ENCODE assay signal across 21 cellular contexts in the genomic region with DNA sequence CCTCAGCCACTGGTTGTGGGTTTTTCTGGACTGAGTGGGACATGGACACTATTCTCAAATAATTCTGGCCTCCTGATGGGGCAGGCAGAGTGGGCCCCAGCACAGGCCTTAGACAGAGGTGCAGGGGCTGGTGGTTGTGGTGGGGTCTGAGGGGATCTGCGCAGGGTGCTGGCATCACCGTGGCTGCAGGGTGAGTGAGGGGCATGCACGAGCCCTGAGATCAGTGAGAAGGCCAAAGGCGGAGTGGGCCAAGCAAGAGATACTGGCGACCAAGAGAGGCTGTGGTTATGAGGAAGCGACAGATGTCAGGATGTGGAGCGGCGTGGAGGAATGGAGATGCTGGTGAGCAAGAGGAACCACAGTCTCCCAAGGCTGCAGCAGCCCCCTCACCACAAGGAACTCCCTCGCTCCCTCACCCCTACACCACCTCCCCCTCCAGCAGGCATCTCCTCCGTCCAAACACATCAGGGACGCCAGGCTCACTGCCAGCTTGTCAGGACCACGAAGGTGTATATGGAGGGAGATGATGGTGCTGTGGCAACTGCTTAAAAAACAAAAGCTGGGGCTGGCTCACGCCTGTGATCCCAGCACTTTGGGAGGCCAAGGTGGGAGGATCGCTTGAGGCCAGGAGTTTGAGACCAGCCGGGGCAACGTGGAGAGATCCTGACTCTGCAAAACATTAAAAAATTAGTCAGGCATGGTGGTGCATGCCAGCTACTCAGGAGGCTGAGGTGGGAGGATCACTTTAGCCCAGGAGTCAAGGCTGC. TPM values are rescaled to one million over a fixed set of nuclear protein-coding genes. Genes with fewer than 3 reads are reported as not detected.
DNase-seq lines count a peak whose midpoint lies in the region; ATAC-seq and TF ChIP-seq lines count a peak whose summit lies in the region.
"Had no signal": no experiment of that assay in that cellular context is flagged by ENCODE, and none has a peak within 500 bp of the region (broad histone marks: within the 10 kb centered on the region; RNA-seq: fewer than 3 reads in every experiment).

No MANE protein-coding gene starts in this region.

- POLR2A ChIA-PET in activated naive CD8-positive, alpha-beta T cell treated with anti-CD3 and anti-CD28 coated beads, Interleukin-2, amount 10 ng/mL, durations not matched to agents 7 days and 5 days (lab: Charles Lee) = interaction anchor here (1.1 to 3.0 kb wide), 6 partner anchors 9 to 168 kb away, joined by 3 to 14 read pairs (median 6); partner anchors contain the start of gene PRF1

- H3K27me3 ChIP-seq in vagina = no peaks in the 10 kb centered on the region
- H3K27me3 ChIP-seq: MG63 had no signal

- no peak for TF ChIP-seq CTCF in type B pancreatic cell (conservative IDR thresholded peaks at IDR 0.05)
- TF ChIP-seq CTCF in vagina (IDR thresholded peaks at IDR 0.05) = no peak

- H3K27ac Mint-ChIP-seq in activated naive CD8-positive, alpha-beta T cell treated with anti-CD3 and anti-CD28 coated beads, Interleukin-2, amount 10 ng/mL, durations not matched to agents 7 days and 5 days = peak overlapping the region; percentile 39
- H3K27ac Mint-ChIP-seq in activated naive CD8-positive, alpha-beta T cell treated with anti-CD3 and anti-CD28 coated beads, Interleukin-2, amount 50 U/mL, for 24 hours = no peak overlapping the region
- H3K27ac Mint-ChIP-seq in immature natural killer cell (peak overlapping the region; percentile 77 to 100 (median 96)), type B pancreatic cell (no peak overlapping the region)
- H3K27ac Mint-ChIP-seq: activated T-helper 2 cell treated with anti-CD3 and anti-CD28 coated beads, Interferon-gamma antibody, Interleukin-2, Interleukin-4, amounts not matched to agents 10 μg/mL and 5 μg/mL and 100 μg/mL, durations not matched to agents 14 hours and 24 hours and 36 hours; T-helper 2 cell treated with Interferon-gamma antibody and Interleukin-4, amounts not matched to agents 5 μg/mL and 100 μg/mL, for 36 hours had no signal

- no peak for ATAC-seq in activated naive CD8-positive, alpha-beta T cell treated with anti-CD3 and anti-CD28 coated beads, Interleukin-2, amount 10 ng/mL, durations not matched to agents 7 days and 5 days (ENCODE audit: low read depth)
- ATAC-seq in activated naive CD8-positive, alpha-beta T cell treated with anti-CD3 and anti-CD28 coated beads, Interleukin-2, amount 50 U/mL, for 24 hours = no peak
- ATAC-seq: right cardiac atrium had no signal

- H3K36me3 ChIP-seq in vagina = no peaks in the 10 kb centered on the region
- H3K36me3 ChIP-seq: MG63 had no signal

- peaks cover 53% of the 10 kb centered on the region for H3K4me1 Mint-ChIP-seq in activated naive CD8-positive, alpha-beta T cell treated with anti-CD3 and anti-CD28 coated beads, Interleukin-2, amount 10 ng/mL, durations not matched to agents 7 days and 5 days
- H3K4me1 Mint-ChIP-seq in activated naive CD8-positive, alpha-beta T cell treated with anti-CD3 and anti-CD28 coated beads, Interleukin-2, amount 50 U/mL, for 24 hours = peaks cover 89% of the 10 kb centered on the region
- H3K4me1 Mint-ChIP-seq in immature natural killer cell (peaks cover 82 to 100% of the 10 kb centered on the region in 2 donors), type B pancreatic cell (ENCODE audit: unreplicated experiment) (peaks cover 20% of the 10 kb centered on the region)

- no peak overlapping the region for H3K4me3 ChIP-seq in vagina
- H3K4me3 ChIP-seq: MG63 had no signal

- no peak overlapping the region for H3K27ac ChIP-seq in vagina

- TF ChIP-seq POLR2A in vagina (IDR thresholded peaks at IDR 0.05) = no peak

- peaks cover 26% of the 10 kb centered on the region for H3K36me3 Mint-ChIP-seq in activated naive CD8-positive, alpha-beta T cell treated with anti-CD3 and anti-CD28 coated beads, Interleukin-2, amount 10 ng/mL, durations not matched to agents 7 days and 5 days
- H3K36me3 Mint-ChIP-seq in activated naive CD8-positive, alpha-beta T cell treated with anti-CD3 and anti-CD28 coated beads, Interleukin-2, amount 50 U/mL, for 24 hours (ENCODE audit: low read depth) = peaks cover 22% of the 10 kb centered on the region
- H3K36me3 Mint-ChIP-seq in immature natural killer cell = peaks cover 27 to 42% (median 27%) of the 10 kb centered on the region in 3 donors
- H3K36me3 Mint-ChIP-seq in type B pancreatic cell = no peaks in the 10 kb centered on the region

- H3K4me3 Mint-ChIP-seq in activated naive CD8-positive, alpha-beta T cell treated with anti-CD3 and anti-CD28 coated beads, Interleukin-2, amount 10 ng/mL, durations not matched to agents 7 days and 5 days = no peak overlapping the region
- H3K4me3 Mint-ChIP-seq in activated naive CD8-positive, alpha-beta T cell treated with anti-CD3 and anti-CD28 coated beads, Interleukin-2, amount 50 U/mL, for 24 hours = no peak overlapping the region
- H3K4me3 Mint-ChIP-seq in immature natural killer cell (peak overlapping the region in 4 of 5 donors; percentile 15 to 74 (median 46)), type B pancreatic cell (no peak overlapping the region)
- H3K4me3 Mint-ChIP-seq: T-helper 2 cell treated with Interferon-gamma antibody and Interleukin-4, amounts not matched to agents 5 μg/mL and 100 μg/mL, for 36 hours had no signal

- intact Hi-C loops in vagina (cut with DNase I) = no loop called here

- no peaks in the 10 kb centered on the region for H3K9me3 ChIP-seq in vagina
- H3K9me3 ChIP-seq: MG63 had no signal

- H3K4me1 ChIP-seq in vagina = peaks cover 12% of the 10 kb centered on the region

- peaks cover 8% of the 10 kb centered on the region for H3K27me3 Mint-ChIP-seq in activated naive CD8-positive, alpha-beta T cell treated with anti-CD3 and anti-CD28 coated beads, Interleukin-2, amount 10 ng/mL, durations not matched to agents 7 days and 5 days
- H3K27me3 Mint-ChIP-seq in activated naive CD8-positive, alpha-beta T cell treated with anti-CD3 and anti-CD28 coated beads, Interleukin-2, amount 50 U/mL, for 24 hours = peaks cover 5% of the 10 kb centered on the region
- H3K27me3 Mint-ChIP-seq in immature natural killer cell (ENCODE audit: low read depth in 3 of 3) (peaks cover 4 to 44% (median 21%) of the 10 kb centered on the region in 3 donors), type B pancreatic cell (peaks cover 8% of the 10 kb centered on the region)

- H3K9me3 Mint-ChIP-seq in activated naive CD8-positive, alpha-beta T cell treated with anti-CD3 and anti-CD28 coated beads, Interleukin-2, amount 10 ng/mL, durations not matched to agents 7 days and 5 days = no peaks in the 10 kb centered on the region
- no peaks in the 10 kb centered on the region for H3K9me3 Mint-ChIP-seq in activated naive CD8-positive, alpha-beta T cell treated with anti-CD3 and anti-CD28 coated beads, Interleukin-2, amount 50 U/mL, for 24 hours
- H3K9me3 Mint-ChIP-seq in immature natural killer cell (no peaks in the 10 kb centered on the region), type B pancreatic cell (no peaks in the 10 kb centered on the region)
- H3K9me3 Mint-ChIP-seq: activated T-helper 2 cell treated with anti-CD3 and anti-CD28 coated beads, Interferon-gamma antibody, Interleukin-2, Interleukin-4, amounts not matched to agents 10 μg/mL and 5 μg/mL and 100 μg/mL, durations not matched to agents 14 hours and 24 hours and 36 hours; T-helper 2 cell treated with Interferon-gamma antibody and Interleukin-4, amounts not matched to agents 5 μg/mL and 100 μg/mL, for 36 hours had no signal

- DNase-seq in activated naive CD8-positive, alpha-beta T cell treated with anti-CD3 and anti-CD28 coated beads, Interleukin-2, amount 10 ng/mL, durations not matched to agents 7 days and 5 days = no peak
- DNase-seq in activated naive CD8-positive, alpha-beta T cell treated with anti-CD3 and anti-CD28 coated beads, Interleukin-2, amount 50 U/mL, for 24 hours = no peak
- DNase-seq in SKM-1 (lab: John Stamatoyannopoulos, UW; ENCODE audit: unreplicated experiment) = peak; percentile 44
- no peak for DNase-seq in immature natural killer cell
- DNase-seq in type B pancreatic cell (ENCODE audit: extremely low spot score, unreplicated experiment) = peak; percentile 54
- DNase-seq in vagina (ENCODE audit: extremely low spot score in 2 of 2) = no peak
- no peak for DNase-seq in NCI-H2171 (lab: John Stamatoyannopoulos, UW)
- no peak for DNase-seq in epidermal melanocyte (ENCODE audit: insufficient read length, low spot score)
- DNase-seq: EL, hypothalamus, MG63, midbrain, NCI-H2081, NCI-H510A treated with DMSO at 0.1 percent for 48 hours, occipital lobe, SHP77 treated with DMSO at 0.1 percent for 48 hours had no signal

RNA-seq across cellular contexts. Expression of gene PRF1, which starts 9.6 kb away (rescaled TPM):
- 100 to 1,000 TPM; 165 to 170 TPM for total RNA-seq in activated naive CD8-positive, alpha-beta T cell treated with anti-CD3 and anti-CD28 coated beads, Interleukin-2, amount 10 ng/mL, durations not matched to agents 7 days and 5 days
- polyA plus RNA-seq in immature natural killer cell = 1,000 to 10,000 TPM; 4,156 to 6,150 (median 5,696) TPM
- total RNA-seq in type B pancreatic cell (ENCODE audit: low replicate concordance) (not detected in 2 replicates), vagina (20.9 TPM)
- total RNA-seq: cerebellum, kidney epithelial cell, occipital lobe had no signal

Comparison
In these comparisons a context has a peak if more than half of its experiments do, and no peak if none do; other contexts are left out.
1. H3K27ac Mint-ChIP-seq: peak in activated naive CD8-positive, alpha-beta T cell treated with anti-CD3 and anti-CD28 coated beads, Interleukin-2, amount 10 ng/mL, durations not matched to agents 7 days and 5 days (single experiment) and immature natural killer cell (6 of 6); none in activated naive CD8-positive, alpha-beta T cell treated with anti-CD3 and anti-CD28 coated beads, Interleukin-2, amount 50 U/mL, for 24 hours (single experiment) and type B pancreatic cell (single experiment).
2. DNase-seq: peak in SKM-1 (single experiment) and type B pancreatic cell (single experiment); none in activated naive CD8-positive, alpha-beta T cell treated with anti-CD3 and anti-CD28 coated beads, Interleukin-2, amount 10 ng/mL, durations not matched to agents 7 days and 5 days (single experiment), activated naive CD8-positive, alpha-beta T cell treated with anti-CD3 and anti-CD28 coated beads, Interleukin-2, amount 50 U/mL, for 24 hours (single experiment), immature natural killer cell (0 of 3), vagina (0 of 2), NCI-H2171 (single experiment) and epidermal melanocyte (single experiment).
3. H3K4me3 Mint-ChIP-seq: peak in immature natural killer cell (4 of 5); none in activated naive CD8-positive, alpha-beta T cell treated with anti-CD3 and anti-CD28 coated beads, Interleukin-2, amount 10 ng/mL, durations not matched to agents 7 days and 5 days (single experiment), activated naive CD8-positive, alpha-beta T cell treated with anti-CD3 and anti-CD28 coated beads, Interleukin-2, amount 50 U/mL, for 24 hours (single experiment) and type B pancreatic cell (single experiment).
4. RNA of gene PRF1, which starts 9.6 kb away (total RNA-seq): 165 to 170 TPM in activated naive CD8-positive, alpha-beta T cell treated with anti-CD3 and anti-CD28 coated beads, Interleukin-2, amount 10 ng/mL, durations not matched to agents 7 days and 5 days and 20.9 TPM in vagina (single experiment); not detected in type B pancreatic cell; every median in the first group is over 10 times any median in the second.